In the genomic region with DNA sequence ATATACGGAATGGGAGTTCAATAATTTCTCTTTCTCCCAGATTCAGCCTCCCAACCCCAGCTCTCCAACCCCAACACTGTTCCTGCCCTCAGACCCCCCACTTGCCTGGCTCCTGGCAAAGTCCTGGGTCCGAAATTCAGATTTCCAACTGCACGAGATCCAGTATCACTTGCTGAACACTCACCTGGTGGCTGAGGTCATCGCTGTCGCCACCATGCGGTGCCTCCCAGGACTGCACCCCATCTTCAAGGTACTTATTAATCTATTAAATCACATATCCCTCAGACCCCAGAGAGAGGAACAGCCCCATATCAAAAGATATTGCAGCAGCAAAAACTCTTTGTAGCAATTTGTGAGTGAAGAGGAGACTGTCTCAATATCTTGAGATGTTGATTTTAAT, we compare ENCODE assay signal across 9 cellular contexts. TPM values are rescaled to one million over a fixed set of nuclear protein-coding genes. Genes with fewer than 3 reads are reported as not detected.
DNase-seq lines count a peak whose midpoint lies in the region; ATAC-seq, FAIRE-seq and TF ChIP-seq lines count a peak whose summit lies in the region.
"Had no signal": no experiment of that assay in that cellular context is flagged by ENCODE, and none has a peak within 500 bp of the region (broad histone marks: within the 10 kb centered on the region; RNA-seq: fewer than 3 reads in every experiment).

No MANE protein-coding gene starts in this region.

- no peak overlapping the region for H3K14ac ChIP-seq in neuronal stem cell (ENCODE audit: low read length)

- no peak overlapping the region for H2AFZ ChIP-seq in neuronal stem cell (ENCODE audit: low read length)

- H3K4me1 ChIP-seq in neuronal stem cell (ENCODE audit: control insufficient read depth in 2 of 2, insufficient read depth in 1 of 2, low read depth in 1 of 2, low read length in 2 of 2): peaks cover 0 to 2% of the 10 kb centered on the region in 2 donors

- no peak overlapping the region for H3K9ac ChIP-seq in neuronal stem cell (ENCODE audit: low read depth, low read length, poor library complexity)

- H3K4ac ChIP-seq in neuronal stem cell (ENCODE audit: low read length): no peak overlapping the region

- no peak overlapping the region for H4K8ac ChIP-seq in neuronal stem cell (ENCODE audit: low read depth, low read length)

- no peak overlapping the region for H4K91ac ChIP-seq in neuronal stem cell (ENCODE audit: low read depth, low read length, poor library complexity)

- no peak overlapping the region for H2BK15ac ChIP-seq in neuronal stem cell (ENCODE audit: low read length)

- FAIRE-seq in urothelium cell line (lab: Jason Lieb, UNC): no peak

- H3K27me3 ChIP-seq in neuronal stem cell (ENCODE audit: control insufficient read depth in 3 of 3, insufficient read depth in 3 of 3, low read depth in 1 of 3, low read length in 3 of 3): peaks cover 0 to 5% (median 0%) of the 10 kb centered on the region in 3 experiments

- no peak overlapping the region for H3K27ac ChIP-seq in neuronal stem cell (replicated peaks; ENCODE audit: low read length)
- H3K27ac ChIP-seq: SK-N-MC had no signal

- no peaks in the 10 kb centered on the region for H3K79me1 ChIP-seq in neuronal stem cell (ENCODE audit: low read depth, low read length)

- no peak overlapping the region for H3K23ac ChIP-seq in neuronal stem cell (ENCODE audit: low read depth, low read length, poor library complexity)

- no peak overlapping the region for H2BK12ac ChIP-seq in neuronal stem cell (ENCODE audit: low read length)

- no peak overlapping the region for H3K4me2 ChIP-seq in neuronal stem cell (ENCODE audit: insufficient read depth, low read length, poor library complexity, severe bottlenecking)

- TF ChIP-seq CTCF in fibroblast of pulmonary artery (IDR thresholded peaks at IDR 0.05; ENCODE audit: low read length, missing control alignments): peak; percentile 72

- H2AK5ac ChIP-seq in neuronal stem cell (ENCODE audit: low read depth, low read length): no peak overlapping the region

- ATAC-seq in activated CD4-positive, CD25-positive, alpha-beta regulatory T cell treated with anti-CD3 and anti-CD28 coated beads, Interleukin-2, amount 50 U/mL, for 24 hours: no peak
- no peak for ATAC-seq in stimulated activated naive CD8-positive, alpha-beta T cell treated with anti-CD3 and anti-CD28 coated beads, Interleukin-15, Interleukin-2, amounts not matched to agents 100 U/mL and 50 U/mL, for 24 hours
- no peak for ATAC-seq in HG03432 (IDR thresholded peaks at IDR 0.05; ENCODE audit: unreplicated experiment)

- H2BK120ac ChIP-seq in neuronal stem cell (ENCODE audit: low read depth, low read length): no peak overlapping the region

- H3K18ac ChIP-seq in neuronal stem cell (ENCODE audit: low read length): no peak overlapping the region

- no peak overlapping the region for H2BK5ac ChIP-seq in neuronal stem cell (ENCODE audit: low read length)

- peaks cover 6 to 56% of the 10 kb centered on the region in 2 donors for H3K36me3 ChIP-seq in neuronal stem cell (replicated peaks in 1 of 2; ENCODE audit: control insufficient read depth in 2 of 2, insufficient read depth in 2 of 2, low read length in 2 of 2)

- H3K9me3 ChIP-seq in neuronal stem cell (replicated peaks in 1 of 2; ENCODE audit: control insufficient read depth in 2 of 2, insufficient read depth in 1 of 2, low read depth in 1 of 2, low read length in 2 of 2): peaks cover 0 to 2% of the 10 kb centered on the region in 2 donors

- no peak overlapping the region for H3K4me3 ChIP-seq in fibroblast of pulmonary artery (replicated peaks; ENCODE audit: low read depth, low read length)
- no peak overlapping the region for H3K4me3 ChIP-seq in neuronal stem cell (ENCODE audit: low read length in 2 of 2)
- H3K4me3 ChIP-seq: SK-N-MC had no signal

- no CpG with 5 or more reads among the region's 6 CpGs for WGBS in neuronal stem cell (ENCODE audit: extremely low coverage in 2 of 2, insufficient read length in 2 of 2, insufficient replicate concordance in 1 of 2), 2 donors

- peak; percentile 53 for DNase-seq in activated CD4-positive, CD25-positive, alpha-beta regulatory T cell treated with anti-CD3 and anti-CD28 coated beads, Interleukin-2, amount 50 U/mL, for 72 hours
- DNase-seq in activated CD4-positive, alpha-beta T cell treated with anti-CD3 and anti-CD28 coated beads for 48 hours: peak; percentile 71
- peak; percentile 49 for DNase-seq in fibroblast of pulmonary artery (ENCODE audit: low read depth)
- DNase-seq in stimulated activated naive CD8-positive, alpha-beta T cell treated with anti-CD3 and anti-CD28 coated beads, Interleukin-15, Interleukin-2, amounts not matched to agents 100 U/mL and 50 U/mL, for 24 hours: peak; percentile 61
- no peak for DNase-seq in urothelium cell line (ENCODE audit: low spot score)
- no peak for DNase-seq in neuronal stem cell (ENCODE audit: low spot score)

RNA-seq across cellular contexts. Expression of a gene that starts 5.7 kb away (rescaled TPM):
- polyA plus RNA-seq in neuronal stem cell (2013, experiment 1 of 2): 0.32 TPM
- 0.25 TPM for polyA plus RNA-seq in neuronal stem cell (2013, experiment 2 of 2)

RNA-seq across cellular contexts. Expression of a gene that starts 10.9 kb away (rescaled TPM):
- 400 TPM for polyA plus RNA-seq in neuronal stem cell (2013, experiment 1 of 2)
- polyA plus RNA-seq in neuronal stem cell (2013, experiment 2 of 2): 390 TPM

RNA-seq across cellular contexts. Expression of a gene that starts 21.3 kb away (rescaled TPM):
- polyA plus RNA-seq in neuronal stem cell (2013, experiment 1 of 2): 3.1 TPM
- 2.8 TPM for polyA plus RNA-seq in neuronal stem cell (2013, experiment 2 of 2)

RNA-seq across cellular contexts. Expression of a gene that starts 34.3 kb away (rescaled TPM):
- 3.0 TPM for polyA plus RNA-seq in neuronal stem cell (2013, experiment 1 of 2)
- 3.4 TPM for polyA plus RNA-seq in neuronal stem cell (2013, experiment 2 of 2)

RNA-seq across cellular contexts. Expression of a gene that starts 42.3 kb away (rescaled TPM):
- 0.04 TPM for polyA plus RNA-seq in neuronal stem cell (2013, experiment 1 of 2)
- 0.03 TPM for polyA plus RNA-seq in neuronal stem cell (2013, experiment 2 of 2)

Comparison
In these comparisons a context has a peak if more than half of its experiments do, and no peak if none do; other contexts are left out.
1. DNase-seq: peak in activated CD4-positive, CD25-positive, alpha-beta regulatory T cell treated with anti-CD3 and anti-CD28 coated beads, Interleukin-2, amount 50 U/mL, for 72 hours (single experiment), activated CD4-positive, alpha-beta T cell treated with anti-CD3 and anti-CD28 coated beads for 48 hours (single experiment), fibroblast of pulmonary artery (single experiment) and stimulated activated naive CD8-positive, alpha-beta T cell treated with anti-CD3 and anti-CD28 coated beads, Interleukin-15, Interleukin-2, amounts not matched to agents 100 U/mL and 50 U/mL, for 24 hours (single experiment); none in urothelium cell line (single experiment) and neuronal stem cell (single experiment).